Comparison of ENCODE assay signal across 1 cellular context in the genomic region with DNA sequence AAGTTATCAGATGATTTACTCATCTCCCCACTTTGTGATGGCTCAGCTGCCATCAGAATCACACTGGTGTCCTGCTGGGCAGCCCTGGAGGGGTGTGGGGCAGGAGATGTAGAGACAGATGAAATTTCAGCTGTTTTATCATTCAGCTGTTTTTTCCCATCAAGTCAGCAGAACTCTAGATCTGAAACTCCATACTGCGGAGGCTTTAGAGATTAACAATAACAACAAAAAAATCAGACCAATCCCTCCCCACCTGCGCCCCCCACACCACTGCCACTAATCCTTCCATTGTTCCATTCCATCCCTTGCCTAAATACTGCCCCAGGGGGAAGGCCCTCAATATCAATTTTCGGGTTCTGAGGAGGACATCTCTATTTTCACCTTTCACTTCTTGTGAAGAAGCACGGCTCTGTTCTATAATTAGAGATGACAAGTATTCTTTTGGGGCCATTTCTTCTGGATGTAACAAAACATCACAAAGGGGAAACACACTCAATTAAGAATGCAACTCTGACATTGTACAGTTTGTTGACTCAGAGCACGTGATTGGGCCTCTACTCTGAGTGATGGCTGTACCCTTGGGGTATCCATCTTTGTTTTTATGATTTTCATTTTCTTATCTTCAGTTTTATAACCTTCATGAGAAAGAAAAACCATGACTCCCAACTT.
TF ChIP-seq lines count a peak whose summit lies in the region.

No MANE protein-coding gene starts in this region.

TF ChIP-seq in GM23338, 12 proteins besides CTCF, POLR2A, EP300 and RAD21 (continued from another document):
- no peak for TF ChIP-seq EZH2 (IDR thresholded peaks at IDR 0.05; ENCODE audit: low read depth, unreplicated experiment)
- TF ChIP-seq NANOG (IDR thresholded peaks at IDR 0.05; ENCODE audit: borderline replicate concordance) = no peak
- no peak for TF ChIP-seq CREB1 (CRISPR knock-in tag; IDR thresholded peaks at IDR 0.05; ENCODE audit: low read depth)
- TF ChIP-seq EZH2phosphoT487 (IDR thresholded peaks at IDR 0.05; ENCODE audit: unreplicated experiment) = no peak
TF ChIP-seq in GM23338: peak in this region for 0.
